39 cellular contexts compared by ENCODE assay signal in genomic region chr6:110935171-110935570, GRCh38.
"Had no signal": no experiment of that assay in that cellular context is flagged by ENCODE, and none has a peak within 500 bp of the region (broad histone marks: within the 10 kb centered on the region; RNA-seq: fewer than 3 reads in every experiment).

No MANE protein-coding gene starts in this region.

- H3K36me3 ChIP-seq: adrenal gland, ascending aorta, brain microvascular endothelial cell, breast epithelium, cardiac muscle cell had no signal

- H3K4me3 Mint-ChIP-seq: activated naive CD4-positive, alpha-beta T cell treated with anti-CD3 and anti-CD28 coated beads for 36 hours; activated naive CD4-positive, alpha-beta T cell treated with anti-CD3 and anti-CD28 coated beads, Interleukin-2, amount 10 ng/mL, durations not matched to agents 7 days and 5 days; activated naive CD4-positive, alpha-beta T cell treated with anti-CD3 and anti-CD28 coated beads, Interleukin-2, amount 50 U/mL, for 24 hours; activated naive CD8-positive, alpha-beta T cell; activated naive CD8-positive, alpha-beta T cell treated with anti-CD3 and anti-CD28 coated beads for 36 hours; activated naive CD8-positive, alpha-beta T cell treated with anti-CD3 and anti-CD28 coated beads, Interleukin-2, amount 10 ng/mL, durations not matched to agents 7 days and 5 days; activated naive CD8-positive, alpha-beta T cell treated with anti-CD3 and anti-CD28 coated beads, Interleukin-2, amount 50 U/mL, for 24 hours; activated T-cell treated with anti-CD3 and anti-CD28 coated beads, Interleukin-2, amount 50 U/mL, for 24 hours; activated T-cell treated with anti-CD3 and anti-CD28 coated beads, Interleukin-2, amount 50 U/mL, for 4 hours; activated T-cell treated with anti-CD3 and anti-CD28 coated beads, Interleukin-2, amount 50 U/mL, for 72 hours; activated T-helper 1 cell treated with anti-CD3 and anti-CD28 coated beads, Interleukin-12 subunit alpha, Interleukin-12 subunit beta, Interleukin-2, Interleukin-4 antibody, amounts not matched to agents 30 ng/mL and 10 ng/mL and 1 ng/mL, durations not matched to agents 14 hours and 24 hours and 36 hours; activated T-helper 17 cell treated with anti-CD3 and anti-CD28 coated beads, Interleukin-2, amount 50 U/mL, for 72 hours; brain; central memory CD8-positive, alpha-beta T cell had no signal

- DNase-seq: activated effector memory CD4-positive, alpha-beta T cell treated with Interleukin-2 at 50 U/mL for 16 hours; activated gamma-delta T cell; activated gamma-delta T cell treated with Interleukin-2 at 50 U/mL for 16 hours; activated naive CD4-positive, alpha-beta T cell; activated naive CD4-positive, alpha-beta T cell treated with anti-CD3 and anti-CD28 coated beads for 36 hours; activated naive CD4-positive, alpha-beta T cell treated with anti-CD3 and anti-CD28 coated beads, Interleukin-2, amount 10 ng/mL, durations not matched to agents 7 days and 5 days; activated naive CD4-positive, alpha-beta T cell treated with anti-CD3 and anti-CD28 coated beads, Interleukin-2, amount 50 U/mL, for 16 hours; activated naive CD4-positive, alpha-beta T cell treated with Interleukin-2 at 50 U/mL for 16 hours; activated naive CD8-positive, alpha-beta T cell treated with anti-CD3 and anti-CD28 coated beads for 36 hours; activated naive CD8-positive, alpha-beta T cell treated with anti-CD3 and anti-CD28 coated beads, Interleukin-2, amount 10 ng/mL, durations not matched to agents 7 days and 5 days; activated naive CD8-positive, alpha-beta T cell treated with anti-CD3 and anti-CD28 coated beads, Interleukin-2, amount 50 U/mL, for 24 hours; activated T-cell treated with anti-CD3 and anti-CD28 coated beads, Interleukin-2, amount 50 U/mL, for 1 hour; activated T-cell treated with anti-CD3 and anti-CD28 coated beads, Interleukin-2, amount 50 U/mL, for 24 hours; activated T-cell treated with anti-CD3 and anti-CD28 coated beads, Interleukin-2, amount 50 U/mL, for 4 hours; activated T-cell treated with anti-CD3 and anti-CD28 coated beads, Interleukin-2, amount 50 U/mL, for 48 hours; activated T-cell treated with anti-CD3 and anti-CD28 coated beads, Interleukin-2, amount 50 U/mL, for 72 hours; adrenal gland; amniotic stem cell; amygdala; anterior cingulate cortex; aorta; body of pancreas; brain microvascular endothelial cell; caudate nucleus; central memory CD4-positive, alpha-beta T cell; cerebellar nuclear complex had no signal

- H3K9me3 ChIP-seq: adrenal gland, ascending aorta, body of pancreas, breast epithelium had no signal

- H3K4me1 Mint-ChIP-seq: activated T-helper 17 cell treated with anti-CD3 and anti-CD28 coated beads, Interleukin-2, amount 50 U/mL, for 72 hours; brain had no signal

- H3K27me3 Mint-ChIP-seq: activated naive CD4-positive, alpha-beta T cell treated with anti-CD3 and anti-CD28 coated beads, Interleukin-2, amount 10 ng/mL, durations not matched to agents 7 days and 5 days; activated naive CD4-positive, alpha-beta T cell treated with anti-CD3 and anti-CD28 coated beads, Interleukin-2, amount 50 U/mL, for 24 hours; activated naive CD8-positive, alpha-beta T cell; activated naive CD8-positive, alpha-beta T cell treated with anti-CD3 and anti-CD28 coated beads for 36 hours; activated naive CD8-positive, alpha-beta T cell treated with anti-CD3 and anti-CD28 coated beads, Interleukin-2, amount 10 ng/mL, durations not matched to agents 7 days and 5 days; activated T-cell treated with anti-CD3 and anti-CD28 coated beads, Interleukin-2, amount 50 U/mL, for 24 hours; activated T-helper 17 cell treated with anti-CD3 and anti-CD28 coated beads, Interleukin-2, amount 50 U/mL, for 72 hours; central memory CD8-positive, alpha-beta T cell had no signal

- H3K27me3 ChIP-seq: ascending aorta, body of pancreas, brain microvascular endothelial cell, breast epithelium, cardiac muscle cell had no signal

- ATAC-seq: activated naive CD4-positive, alpha-beta T cell treated with anti-CD3 and anti-CD28 coated beads, Interleukin-2, amount 50 U/mL, for 72 hours; activated naive CD8-positive, alpha-beta T cell treated with anti-CD3 and anti-CD28 coated beads, Interleukin-2, amount 50 U/mL, for 24 hours; activated T-cell treated with anti-CD3 and anti-CD28 coated beads, Interleukin-2, amount 50 U/mL, for 4 hours; activated T-cell treated with anti-CD3 and anti-CD28 coated beads, Interleukin-2, amount 50 U/mL, for 72 hours; activated T-helper 17 cell treated with anti-CD3 and anti-CD28 coated beads, Interleukin-2, amount 50 U/mL, for 72 hours; body of pancreas had no signal

- H3K4me3 ChIP-seq: adrenal gland, ascending aorta, body of pancreas, breast epithelium, cardiac muscle cell had no signal

- H3K27ac Mint-ChIP-seq: activated naive CD4-positive, alpha-beta T cell treated with anti-CD3 and anti-CD28 coated beads for 36 hours; activated naive CD4-positive, alpha-beta T cell treated with anti-CD3 and anti-CD28 coated beads, Interleukin-2, amount 10 ng/mL, durations not matched to agents 7 days and 5 days; activated naive CD4-positive, alpha-beta T cell treated with anti-CD3 and anti-CD28 coated beads, Interleukin-2, amount 50 U/mL, for 24 hours; activated naive CD4-positive, alpha-beta T cell treated with anti-CD3 and anti-CD28 coated beads, Interleukin-2, amount 50 U/mL, for 72 hours; activated naive CD8-positive, alpha-beta T cell; activated naive CD8-positive, alpha-beta T cell treated with anti-CD3 and anti-CD28 coated beads for 36 hours; activated naive CD8-positive, alpha-beta T cell treated with anti-CD3 and anti-CD28 coated beads, Interleukin-2, amount 10 ng/mL, durations not matched to agents 7 days and 5 days; activated naive CD8-positive, alpha-beta T cell treated with anti-CD3 and anti-CD28 coated beads, Interleukin-2, amount 50 U/mL, for 24 hours; activated T-cell treated with anti-CD3 and anti-CD28 coated beads, Interleukin-2, amount 50 U/mL, for 24 hours; activated T-cell treated with anti-CD3 and anti-CD28 coated beads, Interleukin-2, amount 50 U/mL, for 72 hours; activated T-helper 1 cell treated with anti-CD3 and anti-CD28 coated beads, Interleukin-12 subunit alpha, Interleukin-12 subunit beta, Interleukin-2, Interleukin-4 antibody, amounts not matched to agents 30 ng/mL and 10 ng/mL and 1 ng/mL, durations not matched to agents 14 hours and 24 hours and 36 hours; activated T-helper 17 cell treated with anti-CD3 and anti-CD28 coated beads, Interleukin-2, amount 50 U/mL, for 72 hours; activated T-helper 2 cell treated with anti-CD3 and anti-CD28 coated beads, Interferon-gamma antibody, Interleukin-2, Interleukin-4, amounts not matched to agents 10 μg/mL and 5 μg/mL and 100 μg/mL, durations not matched to agents 14 hours and 24 hours and 36 hours; brain had no signal

- FAIRE-seq: astrocyte, bronchial epithelial cell had no signal

- H3K4me1 ChIP-seq: adrenal gland, ascending aorta, body of pancreas, breast epithelium had no signal

- H3K27ac ChIP-seq: adrenal gland, ascending aorta, body of pancreas, brain microvascular endothelial cell, breast epithelium, cardiac muscle cell had no signal

- H3K36me3 Mint-ChIP-seq: activated naive CD4-positive, alpha-beta T cell treated with anti-CD3 and anti-CD28 coated beads, Interleukin-2, amount 10 ng/mL, durations not matched to agents 7 days and 5 days; activated naive CD4-positive, alpha-beta T cell treated with anti-CD3 and anti-CD28 coated beads, Interleukin-2, amount 50 U/mL, for 24 hours; activated naive CD4-positive, alpha-beta T cell treated with anti-CD3 and anti-CD28 coated beads, Interleukin-2, amount 50 U/mL, for 72 hours; activated naive CD8-positive, alpha-beta T cell; activated naive CD8-positive, alpha-beta T cell treated with anti-CD3 and anti-CD28 coated beads for 36 hours; activated naive CD8-positive, alpha-beta T cell treated with anti-CD3 and anti-CD28 coated beads, Interleukin-2, amount 10 ng/mL, durations not matched to agents 7 days and 5 days; brain had no signal

- H3K9me3 Mint-ChIP-seq: activated naive CD4-positive, alpha-beta T cell treated with anti-CD3 and anti-CD28 coated beads for 36 hours; activated naive CD4-positive, alpha-beta T cell treated with anti-CD3 and anti-CD28 coated beads, Interleukin-2, amount 10 ng/mL, durations not matched to agents 7 days and 5 days; activated naive CD4-positive, alpha-beta T cell treated with anti-CD3 and anti-CD28 coated beads, Interleukin-2, amount 50 U/mL, for 24 hours; activated naive CD4-positive, alpha-beta T cell treated with anti-CD3 and anti-CD28 coated beads, Interleukin-2, amount 50 U/mL, for 72 hours; activated naive CD8-positive, alpha-beta T cell treated with anti-CD3 and anti-CD28 coated beads for 36 hours; activated naive CD8-positive, alpha-beta T cell treated with anti-CD3 and anti-CD28 coated beads, Interleukin-2, amount 10 ng/mL, durations not matched to agents 7 days and 5 days; activated naive CD8-positive, alpha-beta T cell treated with anti-CD3 and anti-CD28 coated beads, Interleukin-2, amount 50 U/mL, for 24 hours; activated T-cell treated with anti-CD3 and anti-CD28 coated beads, Interleukin-2, amount 50 U/mL, for 24 hours; activated T-cell treated with anti-CD3 and anti-CD28 coated beads, Interleukin-2, amount 50 U/mL, for 4 hours; activated T-cell treated with anti-CD3 and anti-CD28 coated beads, Interleukin-2, amount 50 U/mL, for 72 hours; activated T-helper 1 cell treated with anti-CD3 and anti-CD28 coated beads, Interleukin-12 subunit alpha, Interleukin-12 subunit beta, Interleukin-2, Interleukin-4 antibody, amounts not matched to agents 30 ng/mL and 10 ng/mL and 1 ng/mL, durations not matched to agents 14 hours and 24 hours and 36 hours; activated T-helper 17 cell treated with anti-CD3 and anti-CD28 coated beads, Interleukin-2, amount 50 U/mL, for 72 hours; brain; central memory CD8-positive, alpha-beta T cell had no signal
